Comparison of ENCODE assay signal across 9 cellular contexts in the genomic region with DNA sequence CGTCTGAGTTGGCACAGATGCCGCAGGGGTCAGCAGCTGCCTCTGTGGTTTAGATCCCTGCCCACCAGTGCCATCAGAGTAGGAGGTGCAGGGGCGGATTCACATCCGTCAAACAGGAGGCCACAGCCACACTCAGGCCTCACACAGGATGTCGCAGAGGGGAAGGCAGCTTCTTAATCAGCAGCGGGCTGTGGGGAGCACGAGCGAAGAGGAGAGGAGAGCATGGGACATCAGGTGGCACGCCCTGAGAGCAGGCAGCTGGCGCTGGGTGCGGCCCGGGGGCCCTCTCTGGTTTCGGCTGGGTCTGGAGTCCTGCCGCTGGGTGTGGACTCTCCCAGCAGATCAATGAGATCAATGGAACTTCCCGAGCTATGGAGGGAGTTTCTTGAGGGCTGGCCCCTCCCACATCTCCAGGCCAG. TPM values are rescaled to one million over a fixed set of nuclear protein-coding genes. Genes with fewer than 3 reads are reported as not detected.
DNase-seq lines count a peak whose midpoint lies in the region; ATAC-seq, FAIRE-seq and TF ChIP-seq lines count a peak whose summit lies in the region.
"Had no signal": no experiment of that assay in that cellular context is flagged by ENCODE, and none has a peak within 500 bp of the region (broad histone marks: within the 10 kb centered on the region; RNA-seq: fewer than 3 reads in every experiment).

No MANE protein-coding gene starts in this region.

- ATAC-seq in GM21619 (IDR thresholded peaks at IDR 0.05; ENCODE audit: unreplicated experiment), result no peak

- intact Hi-C loops in posterior vena cava (cut with DNase I), result no loop called here

- no peak for FAIRE-seq in H54 (lab: Jason Lieb, UNC)

- no peak for TF ChIP-seq POLR2A in erythroblast (IDR thresholded peaks at IDR 0.05; ENCODE audit: low read length)
- no peak for TF ChIP-seq POLR2A in H54 (IDR thresholded peaks at IDR 0.05; ENCODE audit: low read depth, low read length)

- peak; percentile 65 for DNase-seq in GM20000 (ENCODE audit: low spot score)
- DNase-seq in activated CD4-positive, alpha-beta T cell treated with anti-CD3 and anti-CD28 coated beads, Interleukin-2, amount 50 U/mL, for 48 hours, result peak; percentile 66 to 73
- peak; percentile 50 to 52 for DNase-seq in erythroblast (lab: John Stamatoyannopoulos, UW)
- peak; percentile 39 for DNase-seq in stimulated activated CD8-positive, alpha-beta memory T cell treated with anti-CD3 and anti-CD28 coated beads, Interleukin-12 subunit alpha, Interleukin-12 subunit beta, amount 100 ng/mL, for 4 hours (ENCODE audit: low read depth)
- DNase-seq in posterior vena cava (ENCODE audit: low spot score), result no peak
- no peak for DNase-seq in H54 (ENCODE audit: insufficient read length, low spot score)
- no peak for DNase-seq in superior temporal gyrus (ENCODE audit: extremely low spot score)
- DNase-seq: sigmoid colon had no signal

- TF ChIP-seq CTCF in GM20000 (IDR thresholded peaks at IDR 0.05; ENCODE audit: extremely low read depth, missing control alignments), result no peak

RNA-seq across cellular contexts. Expression of a gene that starts 9.6 kb away (rescaled TPM):
- total RNA-seq in posterior vena cava, result 1 to 10 TPM; 6.4 to 6.8 TPM

RNA-seq across cellular contexts. Expression of a gene that starts 18.8 kb away (rescaled TPM):
- total RNA-seq in posterior vena cava, result 10 to 100 TPM in 1 of 2 donors, 1 to 10 TPM in 1; 8.8 to 15.2 TPM

RNA-seq across cellular contexts. Expression of a gene that starts 19.8 kb away (rescaled TPM):
- total RNA-seq in posterior vena cava, result 10 to 100 TPM; 51.1 to 57.6 TPM

RNA-seq across cellular contexts. Expression of a gene that starts 52.5 kb away (rescaled TPM):
- total RNA-seq in posterior vena cava, result 100 to 1,000 TPM in 1 of 2 donors, 10 to 100 TPM in 1; 76.5 to 114 TPM

Comparison
In these comparisons a context has a peak if more than half of its experiments do, and no peak if none do; other contexts are left out.
1. DNase-seq: peak in GM20000 (single experiment), activated CD4-positive, alpha-beta T cell treated with anti-CD3 and anti-CD28 coated beads, Interleukin-2, amount 50 U/mL, for 48 hours (2 of 2), erythroblast (2 of 2) and stimulated activated CD8-positive, alpha-beta memory T cell treated with anti-CD3 and anti-CD28 coated beads, Interleukin-12 subunit alpha, Interleukin-12 subunit beta, amount 100 ng/mL, for 4 hours (single experiment); none in posterior vena cava (single experiment), H54 (single experiment) and superior temporal gyrus (single experiment).